ENCODE assay signal across 12 cellular contexts in the genomic region with DNA sequence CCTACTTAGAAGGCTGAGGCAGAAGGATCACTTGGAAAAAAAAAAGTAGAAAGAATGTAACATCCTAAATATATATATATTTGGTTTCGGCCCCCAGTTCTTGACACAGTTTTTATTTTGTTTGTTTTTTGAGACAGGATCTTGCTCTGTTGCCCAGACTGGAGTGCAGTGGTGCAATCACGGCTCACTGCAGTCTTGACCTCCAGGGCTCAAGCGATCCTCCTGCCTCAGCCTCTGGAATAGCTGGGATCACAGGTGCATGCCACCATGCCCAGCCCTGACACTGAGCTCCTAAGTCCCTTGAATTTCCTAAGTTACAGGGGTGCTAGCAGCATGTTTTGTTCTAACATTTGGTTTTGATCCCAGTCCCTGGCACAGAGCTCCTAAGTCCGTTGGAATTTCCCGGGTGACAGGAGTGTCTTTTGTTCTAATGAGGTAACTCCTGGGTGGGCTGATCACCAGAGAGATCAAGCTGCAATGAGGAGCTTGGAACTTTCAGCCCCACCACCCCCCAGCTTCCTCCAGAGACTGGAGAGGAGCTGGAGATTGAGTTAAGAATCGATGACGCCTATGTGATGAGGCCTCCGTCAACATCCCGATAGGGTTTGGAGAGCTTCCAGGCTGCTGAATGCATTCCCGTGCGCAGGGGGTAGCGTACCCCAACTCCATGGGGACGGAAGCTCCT.
"Had no signal": no experiment of that assay in that cellular context is flagged by ENCODE, and none has a peak within 500 bp of the region (broad histone marks: within the 10 kb centered on the region; RNA-seq: fewer than 3 reads in every experiment).

No MANE protein-coding gene starts in this region.

- DNase-seq: activated CD4-positive, alpha-beta T cell treated with anti-CD3 and anti-CD28 coated beads, Interleukin-2, amount 50 U/mL, for 1 hour; activated CD8-positive, alpha-beta memory T cell treated with anti-CD3 and anti-CD28 coated beads for 24 hours; activated naive CD8-positive, alpha-beta T cell treated with anti-CD3 and anti-CD28 coated beads for 36 hours; anterior cingulate cortex; hippocampal formation; stimulated activated CD4-positive, alpha-beta T cell treated with anti-CD3 and anti-CD28 coated beads, Interleukin-2, amount 100 ng/mL, for 48 hours; SW 1271; transverse colon had no signal

- ATAC-seq: stimulated activated memory B cell treated with anti-CD40 and anti-IgM and Interleukin-4, amounts not matched to agents 10 μg/mL and 1 μg/mL and 100 μg/mL, for 72 hours had no signal

- H3K36me3 ChIP-seq: prostate gland, transverse colon, vagina had no signal

- H3K4me1 ChIP-seq: prostate gland had no signal

- H3K4me3 ChIP-seq: prostate gland, transverse colon, vagina had no signal

- H3K9me3 ChIP-seq: prostate gland, transverse colon, vagina had no signal

- H3K27ac ChIP-seq: epithelial cell of prostate, prostate gland, vagina had no signal

- H3K27me3 ChIP-seq: transverse colon, vagina had no signal
